1 cellular context compared by ENCODE assay signal in genomic region chr7:139675127-139676110, GRCh38.
TF ChIP-seq lines count a peak whose summit lies in the region.

No MANE protein-coding gene starts in this region.

TF ChIP-seq in SK-N-SH treated with all-trans-retinoic acid at 6 μM for 48 hours, 23 proteins besides CTCF, POLR2A, EP300 and RAD21 (continued from another document):
- TF ChIP-seq ZNF565 (CRISPR knock-in tag; conservative IDR thresholded peaks at IDR 0.05; ENCODE audit: low read depth): no peak
TF ChIP-seq in SK-N-SH treated with all-trans-retinoic acid at 6 μM for 48 hours: peak in this region for 0.
